ENCODE assay signal across 12 cellular contexts in the genomic region with DNA sequence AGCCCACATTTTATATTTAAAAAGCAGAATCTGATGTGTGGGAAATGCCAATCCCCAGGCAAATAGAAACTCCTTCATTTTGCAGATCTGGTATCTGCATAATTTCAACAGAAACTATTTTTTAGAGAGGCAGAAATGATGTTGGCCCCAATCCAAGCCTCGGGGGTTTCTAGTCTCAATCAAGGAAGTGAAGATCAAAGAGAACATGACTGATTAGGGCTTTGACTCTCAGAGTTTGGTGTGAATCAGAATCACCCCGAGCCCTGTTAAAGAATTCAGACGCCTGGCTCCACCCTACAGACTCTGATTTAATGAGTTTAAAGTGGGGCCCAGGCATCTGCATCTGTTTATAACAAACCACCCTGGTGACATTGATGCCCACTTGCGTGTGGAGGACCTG. TPM values are rescaled to one million over a fixed set of nuclear protein-coding genes. Genes with fewer than 3 reads are reported as not detected.
DNase-seq lines count a peak whose midpoint lies in the region; ATAC-seq, FAIRE-seq and TF ChIP-seq lines count a peak whose summit lies in the region.
"Had no signal": no experiment of that assay in that cellular context is flagged by ENCODE, and none has a peak within 500 bp of the region (broad histone marks: within the 10 kb centered on the region; RNA-seq: fewer than 3 reads in every experiment).

No MANE protein-coding gene starts in this region.

- intact Hi-C loops in endothelial cell of umbilical vein (cut with micrococcal nuclease) = no loop called here

- CTCF ChIA-PET in endothelial cell of umbilical vein (lab: Charles Lee) = no interaction called here

- H3K9me3 ChIP-seq in endothelial cell of umbilical vein (replicated peaks; ENCODE audit: control insufficient read depth, insufficient read depth, low read length) = no peaks in the 10 kb centered on the region
- H3K9me3 ChIP-seq: A549 had no signal

- DNase-seq in activated CD4-positive, alpha-beta T cell treated with anti-CD3 and anti-CD28 coated beads for 24 hours (ENCODE audit: low read depth in 2 of 2) = peak; percentile 49 to 50
- no peak for DNase-seq in activated CD4-positive, alpha-beta T cell treated with anti-CD3 and anti-CD28 coated beads for 1 hour
- peak; percentile 63 to 73 for DNase-seq in activated CD4-positive, alpha-beta T cell treated with anti-CD3 and anti-CD28 coated beads, Interleukin-2, amount 50 U/mL, for 48 hours
- DNase-seq in endothelial cell of umbilical vein (ENCODE audit: low read depth, low spot score) = no peak
- peak; percentile 7 to 31 for DNase-seq in stimulated activated CD8-positive, alpha-beta memory T cell treated with anti-CD3 and anti-CD28 coated beads, Interleukin-7, amount 100 ng/mL, for 4 hours (ENCODE audit: low read depth in 2 of 2)
- DNase-seq: erythroblast, SHP77 had no signal

- no TSS peak for BruUV-seq in endothelial cell of umbilical vein (replicated peaks; lab: Mats Ljungman, UMichigan)

- no peak overlapping the region for H3K4me3 ChIP-seq in endothelial cell of umbilical vein (replicated peaks in 1 of 3; ENCODE audit: insufficient read depth in 1 of 3, low read depth in 1 of 3, low read length in 3 of 3)
- H3K4me3 ChIP-seq: A549 had no signal

- no peak overlapping the region for H3K9ac ChIP-seq in endothelial cell of umbilical vein (replicated peaks; ENCODE audit: extremely low read depth, insufficient read depth, low read length)

- ATAC-seq in GM18502 (IDR thresholded peaks at IDR 0.05; ENCODE audit: poor library complexity, unreplicated experiment) (no peak), HG02938 (IDR thresholded peaks at IDR 0.05; ENCODE audit: unreplicated experiment) (no peak), GM21526 (IDR thresholded peaks at IDR 0.05; ENCODE audit: low FRiP score, unreplicated experiment) (no peak)

- peaks cover 2% of the 10 kb centered on the region for H3K4me1 ChIP-seq in endothelial cell of umbilical vein (ENCODE audit: control insufficient read depth, extremely low read depth, insufficient read depth, low read length)

- dilution Hi-C loops in endothelial cell of umbilical vein (cut with MboI; ENCODE audit: extremely low pct_ligation_motif_present, low sequenced_read_pairs) = no loop called here

- H3K79me2 ChIP-seq in endothelial cell of umbilical vein (ENCODE audit: control insufficient read depth, insufficient read depth, low read length) = no peaks in the 10 kb centered on the region

- no peak overlapping the region for H2AFZ ChIP-seq in endothelial cell of umbilical vein (ENCODE audit: low read depth, low read length)

- no peaks in the 10 kb centered on the region for H3K36me3 ChIP-seq in endothelial cell of umbilical vein (ENCODE audit: control insufficient read depth in 2 of 2, extremely low read depth in 1 of 2, insufficient read depth in 2 of 2, low read length in 2 of 2)

- FAIRE-seq in endothelial cell of umbilical vein (lab: Jason Lieb, UNC) = peak; percentile 4
- FAIRE-seq: A549, islet of Langerhans had no signal

- no peaks in the 10 kb centered on the region for H4K20me1 ChIP-seq in endothelial cell of umbilical vein (replicated peaks; ENCODE audit: control insufficient read depth, extremely low read depth, insufficient read depth, low read length)

- no peak for TF ChIP-seq CTCF in endothelial cell of umbilical vein (IDR thresholded peaks at IDR 0.05; ENCODE audit: extremely low read depth in 1 of 2, insufficient read depth in 1 of 2, low read depth in 1 of 2, low read length in 2 of 2)

- POLR2A ChIA-PET in endothelial cell of umbilical vein (lab: Charles Lee) = no interaction called here

- TF ChIP-seq POLR2A in endothelial cell of umbilical vein (IDR thresholded peaks at IDR 0.05; ENCODE audit: low read depth, low read length) = no peak

- no peak overlapping the region for H3K4me2 ChIP-seq in endothelial cell of umbilical vein (ENCODE audit: insufficient read depth, low read length)
- H3K4me2 ChIP-seq: A549 had no signal

- no peak overlapping the region for H3K27ac ChIP-seq in endothelial cell of umbilical vein (ENCODE audit: insufficient read depth, low read depth, low read length)

- no peaks in the 10 kb centered on the region for H3K27me3 ChIP-seq in endothelial cell of umbilical vein (ENCODE audit: control insufficient read depth in 2 of 2, insufficient read depth in 2 of 2, low read length in 2 of 2)

- no peaks in the 10 kb centered on the region for H3K9me1 ChIP-seq in endothelial cell of umbilical vein (replicated peaks; ENCODE audit: control insufficient read depth, extremely low read depth, insufficient read depth, low read length)

TF ChIP-seq in endothelial cell of umbilical vein, 7 proteins besides CTCF, POLR2A, EP300 and RAD21:
- TF ChIP-seq, protein P1, sequence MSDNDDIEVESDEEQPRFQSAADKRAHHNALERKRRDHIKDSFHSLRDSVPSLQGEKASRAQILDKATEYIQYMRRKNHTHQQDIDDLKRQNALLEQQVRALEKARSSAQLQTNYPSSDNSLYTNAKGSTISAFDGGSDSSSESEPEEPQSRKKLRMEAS (IDR thresholded peaks at IDR 0.05; ENCODE audit: insufficient read depth, insufficient read length) = no peak
- TF ChIP-seq JUN (IDR thresholded peaks at IDR 0.05; ENCODE audit: borderline replicate concordance, insufficient read depth, insufficient read length, low read depth) (no peak), FOS (IDR thresholded peaks at IDR 0.05; ENCODE audit: borderline replicate concordance, insufficient read depth, low read length) (no peak), EZH2 (IDR thresholded peaks at IDR 0.05; ENCODE audit: borderline replicate concordance, low read depth, low read length, severe bottlenecking) (no peak), GATA2 (IDR thresholded peaks at IDR 0.05; ENCODE audit: insufficient read depth, insufficient read length, low read depth, low read length) (no peak), MYC (IDR thresholded peaks at IDR 0.05; ENCODE audit: low read depth, low read length) (no peak), POLR2AphosphoS5 (IDR thresholded peaks at IDR 0.05; ENCODE audit: insufficient read depth, low read depth, low read length) (no peak)

RNA-seq across cellular contexts. Expression of a gene that starts 36.7 kb away (rescaled TPM):
- total RNA-seq in endothelial cell of umbilical vein = 82.2 and 90.1 TPM in 2 replicates
- 46.4 and 51.7 TPM in 2 replicates for polyA plus RNA-seq in endothelial cell of umbilical vein
- 57.4 and 57.8 TPM in 2 replicates for polyA plus RNA-seq in endothelial cell of umbilical vein (2011; cell fraction: cytosol; rRNA removed)
- polyA plus RNA-seq in endothelial cell of umbilical vein (2011; cell fraction: nucleus; rRNA removed) = 92.5 and 97.4 TPM in 2 replicates
- polyA plus RNA-seq in endothelial cell of umbilical vein (2012) = 78.0 and 84.8 TPM in 2 replicates
- polyA minus RNA-seq in endothelial cell of umbilical vein = 92.7 and 127 TPM in 2 replicates
- polyA minus RNA-seq in endothelial cell of umbilical vein (2011; cell fraction: cytosol; rRNA and poly(A)+ RNA removed) = 17.7 TPM
- 99.2 and 129 TPM in 2 replicates for polyA minus RNA-seq in endothelial cell of umbilical vein (2011; cell fraction: nucleus; rRNA and poly(A)+ RNA removed)

Comparison
In these comparisons a context has a peak if more than half of its experiments do, and no peak if none do; other contexts are left out.
1. DNase-seq: peak in activated CD4-positive, alpha-beta T cell treated with anti-CD3 and anti-CD28 coated beads for 24 hours (2 of 2), activated CD4-positive, alpha-beta T cell treated with anti-CD3 and anti-CD28 coated beads, Interleukin-2, amount 50 U/mL, for 48 hours (2 of 2) and stimulated activated CD8-positive, alpha-beta memory T cell treated with anti-CD3 and anti-CD28 coated beads, Interleukin-7, amount 100 ng/mL, for 4 hours (2 of 2); none in activated CD4-positive, alpha-beta T cell treated with anti-CD3 and anti-CD28 coated beads for 1 hour (single experiment) and endothelial cell of umbilical vein (single experiment).